Comparison of ENCODE assay signal across 23 cellular contexts in genomic region chr6:133394630-133395029, GRCh38.
"Had no signal": no experiment of that assay in that cellular context is flagged by ENCODE, and none has a peak within 500 bp of the region (broad histone marks: within the 10 kb centered on the region; RNA-seq: fewer than 3 reads in every experiment).

No MANE protein-coding gene starts in this region.

- H3K36me3 ChIP-seq: breast epithelium, SJCRH30 had no signal

- H3K4me1 Mint-ChIP-seq: activated naive CD4-positive, alpha-beta T cell treated with anti-CD3 and anti-CD28 coated beads, Interleukin-2, amount 50 U/mL, for 24 hours had no signal

- H3K9me3 Mint-ChIP-seq: T-helper 1 cell treated with Interleukin-12 subunit alpha and Interleukin-12 subunit beta and Interleukin-4 antibody, amounts not matched to agents 30 μg/mL and 1 μg/mL, for 36 hours; WTC11 had no signal

- H3K27me3 ChIP-seq: breast epithelium, SJCRH30 had no signal

- H3K27ac ChIP-seq: breast epithelium, SJCRH30 had no signal

- H3K9me3 ChIP-seq: breast epithelium, SJCRH30 had no signal

- DNase-seq: activated CD4-positive, alpha-beta T cell treated with anti-CD3 and anti-CD28 coated beads for 48 hours; activated CD4-positive, alpha-beta T cell treated with anti-CD3 and anti-CD28 coated beads, Interleukin-2, amount 50 U/mL, for 4 hours; activated CD4-positive, CD25-positive, alpha-beta regulatory T cell treated with anti-CD3 and anti-CD28 coated beads, Interleukin-2, amount 50 U/mL, for 72 hours; activated CD8-positive, alpha-beta memory T cell treated with anti-CD3 and anti-CD28 coated beads, Interleukin-2, amount 50 U/mL, for 48 hours; activated CD8-positive, alpha-beta T cell treated with anti-CD3 and anti-CD28 coated beads, Interleukin-2, amount 10 ng/mL, durations not matched to agents 7 days and 5 days; activated naive CD4-positive, alpha-beta T cell; activated T-cell treated with anti-CD3 and anti-CD28 coated beads, Interleukin-2, amount 50 U/mL, for 1 hour; aorta; MM.1S; NCI-H1105; NCI-H1436; NCI-H1694 treated with DMSO at 0.1 percent for 48 hours; NCI-H2029 treated with DMSO at 0.1 percent for 48 hours; NCI-H345; NCI-H510A; NCI-H82; SW 1271 had no signal

- H3K27ac Mint-ChIP-seq: activated CD8-positive, alpha-beta T cell treated with anti-CD3 and anti-CD28 coated beads, Interleukin-2, amount 10 ng/mL, durations not matched to agents 7 days and 5 days; activated naive CD4-positive, alpha-beta T cell treated with anti-CD3 and anti-CD28 coated beads, Interleukin-2, amount 50 U/mL, for 24 hours; T-helper 1 cell treated with Interleukin-12 subunit alpha and Interleukin-12 subunit beta and Interleukin-4 antibody, amounts not matched to agents 30 μg/mL and 1 μg/mL, for 36 hours; WTC11 had no signal

- H3K4me3 ChIP-seq: breast epithelium, SJCRH30 had no signal

- H3K4me1 ChIP-seq: breast epithelium had no signal

- ATAC-seq: activated CD8-positive, alpha-beta T cell treated with anti-CD3 and anti-CD28 coated beads, Interleukin-2, amount 10 ng/mL, durations not matched to agents 7 days and 5 days; SK-N-SH treated with all-trans-retinoic acid at 6 μM for 48 hours; WTC11 had no signal

- H3K36me3 Mint-ChIP-seq: activated naive CD4-positive, alpha-beta T cell treated with anti-CD3 and anti-CD28 coated beads, Interleukin-2, amount 50 U/mL, for 24 hours; WTC11 had no signal

- H3K4me3 Mint-ChIP-seq: activated CD8-positive, alpha-beta T cell treated with anti-CD3 and anti-CD28 coated beads, Interleukin-2, amount 10 ng/mL, durations not matched to agents 7 days and 5 days; activated naive CD4-positive, alpha-beta T cell treated with anti-CD3 and anti-CD28 coated beads, Interleukin-2, amount 50 U/mL, for 24 hours; T-helper 1 cell treated with Interleukin-12 subunit alpha and Interleukin-12 subunit beta and Interleukin-4 antibody, amounts not matched to agents 30 μg/mL and 1 μg/mL, for 36 hours; WTC11 had no signal

- H3K27me3 Mint-ChIP-seq: activated naive CD4-positive, alpha-beta T cell treated with anti-CD3 and anti-CD28 coated beads, Interleukin-2, amount 50 U/mL, for 24 hours had no signal
